ENCODE assay signal across 1 cellular context in the genomic region with DNA sequence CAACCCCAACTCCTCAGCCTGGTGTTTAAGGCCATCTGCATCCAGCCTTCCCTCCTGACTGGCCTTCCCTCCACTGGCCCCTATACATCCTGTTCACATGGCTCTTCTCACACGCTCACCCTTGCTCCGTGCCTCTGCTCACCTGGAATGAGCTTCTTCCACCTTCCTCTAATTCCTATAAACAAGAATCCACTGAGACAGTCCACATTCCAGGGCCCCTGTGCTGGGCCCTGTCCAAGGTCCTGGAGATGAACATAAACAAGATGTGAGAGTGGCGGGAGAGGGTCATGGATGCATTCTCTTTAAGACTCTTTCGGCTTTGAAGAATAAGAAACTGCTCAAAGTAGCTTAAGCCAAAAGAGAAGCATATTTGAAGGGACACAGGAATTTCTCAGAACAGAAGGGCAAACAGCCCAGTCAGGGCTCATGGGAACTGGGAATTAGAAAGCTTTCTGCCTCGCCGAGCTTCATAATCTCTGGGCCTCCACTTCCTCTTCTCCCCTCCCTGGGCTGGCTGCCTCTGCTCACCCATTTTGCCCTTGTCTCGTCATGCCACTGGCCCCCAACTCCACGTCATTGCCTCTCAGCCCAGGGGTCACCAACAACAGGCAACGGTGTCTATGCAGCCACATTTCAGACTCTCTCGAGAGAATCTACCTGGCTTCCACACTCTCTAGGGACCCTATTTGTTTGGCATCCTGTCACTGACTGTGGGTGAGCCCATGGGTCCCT.
TF ChIP-seq lines count a peak whose summit lies in the region.

No MANE protein-coding gene starts in this region.

TF ChIP-seq in HepG2, 621 proteins besides CTCF, POLR2A, EP300 and RAD21 (continued from another document and continues in another):
- TF ChIP-seq, protein P1, sequence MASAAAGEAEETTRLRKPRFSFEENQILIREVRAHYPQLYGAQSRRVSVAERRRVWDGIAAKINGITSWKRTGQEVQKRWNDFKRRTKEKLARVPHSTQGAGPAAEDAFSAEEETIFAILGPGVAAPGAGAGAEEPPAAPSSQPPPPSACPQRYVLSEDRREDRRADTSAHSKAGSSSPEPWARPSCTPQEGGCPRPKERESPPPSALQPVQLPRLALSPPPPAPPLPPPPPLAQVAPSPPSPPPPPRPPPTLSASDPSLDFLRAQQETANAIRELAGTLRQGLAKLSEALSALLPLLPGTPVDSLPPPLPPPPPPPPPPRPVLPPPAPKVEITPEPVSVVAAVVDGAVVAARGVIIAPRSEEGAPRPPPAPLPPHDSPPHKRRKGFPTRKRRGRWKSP (CRISPR knock-in tag; IDR thresholded peaks at IDR 0.05) = no peak
- TF ChIP-seq MXD4 (CRISPR knock-in tag; IDR thresholded peaks at IDR 0.05) (peak; percentile 77), ZNF777 (CRISPR knock-in tag; IDR thresholded peaks at IDR 0.05) (no peak), JDP2 (CRISPR knock-in tag; IDR thresholded peaks at IDR 0.05; ENCODE audit: borderline replicate concordance) (no peak), HMG20B (CRISPR knock-in tag; conservative IDR thresholded peaks at IDR 0.05) (peak; percentile 70; the same call in 1 of the 2 replicates), ZBTB20 (CRISPR knock-in tag; IDR thresholded peaks at IDR 0.05; ENCODE audit: borderline replicate concordance, low read depth) (peak; percentile 85; the same call in 1 of the 2 replicates), ZNF674 (CRISPR knock-in tag; IDR thresholded peaks at IDR 0.05; ENCODE audit: low read depth) (no peak), PREB (CRISPR knock-in tag; IDR thresholded peaks at IDR 0.05) (no peak), ZNF709 (CRISPR knock-in tag; IDR thresholded peaks at IDR 0.05) (peak; percentile 62; the same call in 1 of the 2 replicates), ATF4 (CRISPR knock-in tag; IDR thresholded peaks at IDR 0.05) (no peak), ZNF552 (CRISPR knock-in tag; IDR thresholded peaks at IDR 0.05; ENCODE audit: borderline replicate concordance) (no peak), ZNF563 (CRISPR knock-in tag; IDR thresholded peaks at IDR 0.05) (peak; percentile 63; the same call in 1 of the 2 replicates), ZNF547 (CRISPR knock-in tag; IDR thresholded peaks at IDR 0.05) (no peak), IKZF5 (CRISPR knock-in tag; IDR thresholded peaks at IDR 0.05) (peak; percentile 86; the same call in 1 of the 2 replicates), USF2 (IDR thresholded peaks at IDR 0.05; ENCODE audit: low read depth, low read length) (no peak), USF2 (CRISPR knock-in tag; IDR thresholded peaks at IDR 0.05; ENCODE audit: borderline replicate concordance) (no peak), YEATS4 (CRISPR knock-in tag; IDR thresholded peaks at IDR 0.05; ENCODE audit: borderline replicate concordance) (no peak), ATF7-NPFF (CRISPR knock-in tag; IDR thresholded peaks at IDR 0.05; ENCODE audit: low read depth) (no peak), ZNF224 (CRISPR knock-in tag; IDR thresholded peaks at IDR 0.05) (no peak), ARID2 (CRISPR knock-in tag; IDR thresholded peaks at IDR 0.05; ENCODE audit: borderline replicate concordance) (no peak), ZSCAN5A (CRISPR knock-in tag; IDR thresholded peaks at IDR 0.05; ENCODE audit: borderline replicate concordance) (no peak), ZNF629 (CRISPR knock-in tag; conservative IDR thresholded peaks at IDR 0.05) (no peak), RBM39 (IDR thresholded peaks at IDR 0.05; ENCODE audit: low read depth, low read length, poor library complexity, severe bottlenecking) (no peak), ZNF691 (CRISPR knock-in tag; IDR thresholded peaks at IDR 0.05; ENCODE audit: borderline replicate concordance, low read depth) (no peak), ZNF557 (CRISPR knock-in tag; IDR thresholded peaks at IDR 0.05) (0 out of 2 replicates have a peak, but pooled peaks have one; percentile 79), ZFP82 (CRISPR knock-in tag; IDR thresholded peaks at IDR 0.05; ENCODE audit: borderline replicate concordance) (no peak)
- TF ChIP-seq, protein P2, sequence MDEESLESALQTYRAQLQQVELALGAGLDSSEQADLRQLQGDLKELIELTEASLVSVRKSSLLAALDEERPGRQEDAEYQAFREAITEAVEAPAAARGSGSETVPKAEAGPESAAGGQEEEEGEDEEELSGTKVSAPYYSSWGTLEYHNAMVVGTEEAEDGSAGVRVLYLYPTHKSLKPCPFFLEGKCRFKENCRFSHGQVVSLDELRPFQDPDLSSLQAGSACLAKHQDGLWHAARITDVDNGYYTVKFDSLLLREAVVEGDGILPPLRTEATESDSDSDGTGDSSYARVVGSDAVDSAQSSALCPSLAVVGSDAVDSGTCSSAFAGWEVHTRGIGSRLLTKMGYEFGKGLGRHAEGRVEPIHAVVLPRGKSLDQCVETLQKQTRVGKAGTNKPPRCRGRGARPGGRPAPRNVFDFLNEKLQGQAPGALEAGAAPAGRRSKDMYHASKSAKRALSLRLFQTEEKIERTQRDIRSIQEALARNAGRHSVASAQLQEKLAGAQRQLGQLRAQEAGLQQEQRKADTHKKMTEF (CRISPR knock-in tag; IDR thresholded peaks at IDR 0.05) = peak; percentile 34; the same call in 1 of the 2 replicates
- TF ChIP-seq, protein P3, sequence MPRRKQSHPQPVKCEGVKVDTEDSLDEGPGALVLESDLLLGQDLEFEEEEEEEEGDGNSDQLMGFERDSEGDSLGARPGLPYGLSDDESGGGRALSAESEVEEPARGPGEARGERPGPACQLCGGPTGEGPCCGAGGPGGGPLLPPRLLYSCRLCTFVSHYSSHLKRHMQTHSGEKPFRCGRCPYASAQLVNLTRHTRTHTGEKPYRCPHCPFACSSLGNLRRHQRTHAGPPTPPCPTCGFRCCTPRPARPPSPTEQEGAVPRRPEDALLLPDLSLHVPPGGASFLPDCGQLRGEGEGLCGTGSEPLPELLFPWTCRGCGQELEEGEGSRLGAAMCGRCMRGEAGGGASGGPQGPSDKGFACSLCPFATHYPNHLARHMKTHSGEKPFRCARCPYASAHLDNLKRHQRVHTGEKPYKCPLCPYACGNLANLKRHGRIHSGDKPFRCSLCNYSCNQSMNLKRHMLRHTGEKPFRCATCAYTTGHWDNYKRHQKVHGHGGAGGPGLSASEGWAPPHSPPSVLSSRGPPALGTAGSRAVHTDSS (CRISPR knock-in tag; conservative IDR thresholded peaks at IDR 0.05) = no peak
- TF ChIP-seq, protein P4, sequence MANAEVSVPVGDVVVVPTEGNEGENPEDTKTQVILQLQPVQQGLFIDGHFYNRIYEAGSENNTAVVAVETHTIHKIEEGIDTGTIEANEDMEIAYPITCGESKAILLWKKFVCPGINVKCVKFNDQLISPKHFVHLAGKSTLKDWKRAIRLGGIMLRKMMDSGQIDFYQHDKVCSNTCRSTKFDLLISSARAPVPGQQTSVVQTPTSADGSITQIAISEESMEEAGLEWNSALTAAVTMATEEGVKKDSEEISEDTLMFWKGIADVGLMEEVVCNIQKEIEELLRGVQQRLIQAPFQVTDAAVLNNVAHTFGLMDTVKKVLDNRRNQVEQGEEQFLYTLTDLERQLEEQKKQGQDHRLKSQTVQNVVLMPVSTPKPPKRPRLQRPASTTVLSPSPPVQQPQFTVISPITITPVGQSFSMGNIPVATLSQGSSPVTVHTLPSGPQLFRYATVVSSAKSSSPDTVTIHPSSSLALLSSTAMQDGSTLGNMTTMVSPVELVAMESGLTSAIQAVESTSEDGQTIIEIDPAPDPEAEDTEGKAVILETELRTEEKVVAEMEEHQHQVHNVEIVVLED (CRISPR knock-in tag; IDR thresholded peaks at IDR 0.05; ENCODE audit: borderline replicate concordance) = no peak
- TF ChIP-seq, protein P5, sequence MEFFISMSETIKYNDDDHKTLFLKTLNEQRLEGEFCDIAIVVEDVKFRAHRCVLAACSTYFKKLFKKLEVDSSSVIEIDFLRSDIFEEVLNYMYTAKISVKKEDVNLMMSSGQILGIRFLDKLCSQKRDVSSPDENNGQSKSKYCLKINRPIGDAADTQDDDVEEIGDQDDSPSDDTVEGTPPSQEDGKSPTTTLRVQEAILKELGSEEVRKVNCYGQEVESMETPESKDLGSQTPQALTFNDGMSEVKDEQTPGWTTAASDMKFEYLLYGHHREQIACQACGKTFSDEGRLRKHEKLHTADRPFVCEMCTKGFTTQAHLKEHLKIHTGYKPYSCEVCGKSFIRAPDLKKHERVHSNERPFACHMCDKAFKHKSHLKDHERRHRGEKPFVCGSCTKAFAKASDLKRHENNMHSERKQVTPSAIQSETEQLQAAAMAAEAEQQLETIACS (CRISPR knock-in tag; IDR thresholded peaks at IDR 0.05) = no peak
- TF ChIP-seq, protein P6, sequence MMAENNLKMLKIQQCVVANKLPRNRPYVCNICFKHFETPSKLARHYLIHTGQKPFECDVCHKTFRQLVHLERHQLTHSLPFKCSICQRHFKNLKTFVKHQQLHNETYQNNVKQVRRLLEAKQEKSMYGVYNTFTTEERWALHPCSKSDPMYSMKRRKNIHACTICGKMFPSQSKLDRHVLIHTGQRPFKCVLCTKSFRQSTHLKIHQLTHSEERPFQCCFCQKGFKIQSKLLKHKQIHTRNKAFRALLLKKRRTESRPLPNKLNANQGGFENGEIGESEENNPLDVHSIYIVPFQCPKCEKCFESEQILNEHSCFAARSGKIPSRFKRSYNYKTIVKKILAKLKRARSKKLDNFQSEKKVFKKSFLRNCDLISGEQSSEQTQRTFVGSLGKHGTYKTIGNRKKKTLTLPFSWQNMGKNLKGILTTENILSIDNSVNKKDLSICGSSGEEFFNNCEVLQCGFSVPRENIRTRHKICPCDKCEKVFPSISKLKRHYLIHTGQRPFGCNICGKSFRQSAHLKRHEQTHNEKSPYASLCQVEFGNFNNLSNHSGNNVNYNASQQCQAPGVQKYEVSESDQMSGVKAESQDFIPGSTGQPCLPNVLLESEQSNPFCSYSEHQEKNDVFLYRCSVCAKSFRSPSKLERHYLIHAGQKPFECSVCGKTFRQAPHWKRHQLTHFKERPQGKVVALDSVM (CRISPR knock-in tag; IDR thresholded peaks at IDR 0.05) = 0 out of 2 replicates have a peak, but pooled peaks have one; percentile 17
- TF ChIP-seq, protein P7, sequence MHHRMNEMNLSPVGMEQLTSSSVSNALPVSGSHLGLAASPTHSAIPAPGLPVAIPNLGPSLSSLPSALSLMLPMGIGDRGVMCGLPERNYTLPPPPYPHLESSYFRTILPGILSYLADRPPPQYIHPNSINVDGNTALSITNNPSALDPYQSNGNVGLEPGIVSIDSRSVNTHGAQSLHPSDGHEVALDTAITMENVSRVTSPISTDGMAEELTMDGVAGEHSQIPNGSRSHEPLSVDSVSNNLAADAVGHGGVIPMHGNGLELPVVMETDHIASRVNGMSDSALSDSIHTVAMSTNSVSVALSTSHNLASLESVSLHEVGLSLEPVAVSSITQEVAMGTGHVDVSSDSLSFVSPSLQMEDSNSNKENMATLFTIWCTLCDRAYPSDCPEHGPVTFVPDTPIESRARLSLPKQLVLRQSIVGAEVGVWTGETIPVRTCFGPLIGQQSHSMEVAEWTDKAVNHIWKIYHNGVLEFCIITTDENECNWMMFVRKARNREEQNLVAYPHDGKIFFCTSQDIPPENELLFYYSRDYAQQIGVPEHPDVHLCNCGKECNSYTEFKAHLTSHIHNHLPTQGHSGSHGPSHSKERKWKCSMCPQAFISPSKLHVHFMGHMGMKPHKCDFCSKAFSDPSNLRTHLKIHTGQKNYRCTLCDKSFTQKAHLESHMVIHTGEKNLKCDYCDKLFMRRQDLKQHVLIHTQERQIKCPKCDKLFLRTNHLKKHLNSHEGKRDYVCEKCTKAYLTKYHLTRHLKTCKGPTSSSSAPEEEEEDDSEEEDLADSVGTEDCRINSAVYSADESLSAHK (CRISPR knock-in tag; IDR thresholded peaks at IDR 0.05; ENCODE audit: borderline replicate concordance) = peak; percentile 59; the same call in 1 of the 2 replicates
